In the genomic region with DNA sequence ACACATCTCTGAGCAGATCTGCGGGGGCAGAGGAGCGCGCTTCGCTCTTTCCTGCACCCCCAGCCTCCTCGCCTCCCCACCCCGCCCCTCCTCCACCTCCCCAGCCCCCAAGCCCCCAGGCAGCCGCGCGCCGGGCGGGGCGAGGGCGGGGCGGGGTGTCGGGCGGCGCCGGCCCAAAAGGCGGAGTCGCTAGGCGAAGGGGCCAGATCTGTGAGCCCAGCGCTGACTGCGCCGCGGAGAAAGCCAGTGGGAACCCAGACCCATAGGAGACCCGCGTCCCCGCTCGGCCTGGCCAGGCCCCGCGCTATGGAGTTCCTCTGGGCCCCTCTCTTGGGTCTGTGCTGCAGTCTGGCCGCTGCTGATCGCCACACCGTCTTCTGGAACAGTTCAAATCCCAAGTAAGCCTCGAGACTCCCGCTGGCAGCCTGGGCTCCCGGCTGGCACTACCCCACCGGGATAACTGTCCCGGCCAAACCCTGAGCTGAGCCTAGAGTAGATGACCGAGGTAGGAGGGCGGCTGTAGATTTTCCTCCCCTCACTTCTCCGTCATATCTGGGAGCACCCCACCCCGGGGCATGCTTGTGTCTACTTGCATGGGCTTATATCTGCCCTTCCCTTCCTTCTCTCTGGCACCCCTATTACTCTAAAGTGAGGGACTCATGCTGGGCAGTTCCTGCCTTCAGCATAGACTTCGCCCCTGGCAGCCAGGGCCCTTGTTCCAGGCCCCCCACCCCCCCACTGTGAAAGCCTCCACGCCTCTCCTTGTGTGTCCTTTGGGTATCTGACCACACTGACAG, we compare ENCODE assay signal across 1 cellular context.
TF ChIP-seq lines count a peak whose summit lies in the region.

A gene with protein sequence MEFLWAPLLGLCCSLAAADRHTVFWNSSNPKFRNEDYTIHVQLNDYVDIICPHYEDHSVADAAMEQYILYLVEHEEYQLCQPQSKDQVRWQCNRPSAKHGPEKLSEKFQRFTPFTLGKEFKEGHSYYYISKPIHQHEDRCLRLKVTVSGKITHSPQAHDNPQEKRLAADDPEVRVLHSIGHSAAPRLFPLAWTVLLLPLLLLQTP (plus strand): TSS at position 205 of the 797 bp plus-strand sequence. CDS start 102 bp downstream, at position 307.

TF ChIP-seq in K562, 482 proteins besides CTCF, POLR2A, EP300 and RAD21 (continued from another document and continues in another):
- TF ChIP-seq, protein P1, sequence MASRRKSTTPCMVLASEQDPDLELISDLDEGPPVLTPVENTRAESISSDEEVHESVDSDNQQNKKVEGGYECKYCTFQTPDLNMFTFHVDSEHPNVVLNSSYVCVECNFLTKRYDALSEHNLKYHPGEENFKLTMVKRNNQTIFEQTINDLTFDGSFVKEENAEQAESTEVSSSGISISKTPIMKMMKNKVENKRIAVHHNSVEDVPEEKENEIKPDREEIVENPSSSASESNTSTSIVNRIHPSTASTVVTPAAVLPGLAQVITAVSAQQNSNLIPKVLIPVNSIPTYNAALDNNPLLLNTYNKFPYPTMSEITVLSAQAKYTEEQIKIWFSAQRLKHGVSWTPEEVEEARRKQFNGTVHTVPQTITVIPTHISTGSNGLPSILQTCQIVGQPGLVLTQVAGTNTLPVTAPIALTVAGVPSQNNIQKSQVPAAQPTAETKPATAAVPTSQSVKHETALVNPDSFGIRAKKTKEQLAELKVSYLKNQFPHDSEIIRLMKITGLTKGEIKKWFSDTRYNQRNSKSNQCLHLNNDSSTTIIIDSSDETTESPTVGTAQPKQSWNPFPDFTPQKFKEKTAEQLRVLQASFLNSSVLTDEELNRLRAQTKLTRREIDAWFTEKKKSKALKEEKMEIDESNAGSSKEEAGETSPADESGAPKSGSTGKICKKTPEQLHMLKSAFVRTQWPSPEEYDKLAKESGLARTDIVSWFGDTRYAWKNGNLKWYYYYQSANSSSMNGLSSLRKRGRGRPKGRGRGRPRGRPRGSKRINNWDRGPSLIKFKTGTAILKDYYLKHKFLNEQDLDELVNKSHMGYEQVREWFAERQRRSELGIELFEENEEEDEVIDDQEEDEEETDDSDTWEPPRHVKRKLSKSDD (conservative IDR thresholded peaks at IDR 0.05; ENCODE audit: low read length) = no peak
- TF ChIP-seq NFYB (IDR thresholded peaks at IDR 0.05; ENCODE audit: extremely low read depth, insufficient read length) = no peak
- TF ChIP-seq ARHGAP35 (IDR thresholded peaks at IDR 0.05; ENCODE audit: partially characterized antibody) = no peak
- TF ChIP-seq YY1 (IDR thresholded peaks at IDR 0.05; ENCODE audit: borderline replicate concordance in 1 of 3, control insufficient read depth in 1 of 3, extremely low read depth in 1 of 3, insufficient read depth in 3 of 3, insufficient read length in 1 of 3, insufficient replicate concordance in 2 of 3, low read depth in 1 of 3, low read length in 2 of 3) = peak in 1 of 3 experiments; percentile 15
- no peak for TF ChIP-seq NELFE (IDR thresholded peaks at IDR 0.05; ENCODE audit: insufficient read depth, insufficient read length)
- no peak for TF ChIP-seq SETDB1 (IDR thresholded peaks at IDR 0.05; ENCODE audit: low read length)
- TF ChIP-seq, protein P2, sequence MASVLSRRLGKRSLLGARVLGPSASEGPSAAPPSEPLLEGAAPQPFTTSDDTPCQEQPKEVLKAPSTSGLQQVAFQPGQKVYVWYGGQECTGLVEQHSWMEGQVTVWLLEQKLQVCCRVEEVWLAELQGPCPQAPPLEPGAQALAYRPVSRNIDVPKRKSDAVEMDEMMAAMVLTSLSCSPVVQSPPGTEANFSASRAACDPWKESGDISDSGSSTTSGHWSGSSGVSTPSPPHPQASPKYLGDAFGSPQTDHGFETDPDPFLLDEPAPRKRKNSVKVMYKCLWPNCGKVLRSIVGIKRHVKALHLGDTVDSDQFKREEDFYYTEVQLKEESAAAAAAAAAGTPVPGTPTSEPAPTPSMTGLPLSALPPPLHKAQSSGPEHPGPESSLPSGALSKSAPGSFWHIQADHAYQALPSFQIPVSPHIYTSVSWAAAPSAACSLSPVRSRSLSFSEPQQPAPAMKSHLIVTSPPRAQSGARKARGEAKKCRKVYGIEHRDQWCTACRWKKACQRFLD (CRISPR knock-in tag; IDR thresholded peaks at IDR 0.05) = no peak
- TF ChIP-seq HMGN3 (IDR thresholded peaks at IDR 0.05; ENCODE audit: borderline replicate concordance, extremely low read depth, insufficient read length, low read depth, low read length) = peak; percentile 35
- TF ChIP-seq, protein P3, sequence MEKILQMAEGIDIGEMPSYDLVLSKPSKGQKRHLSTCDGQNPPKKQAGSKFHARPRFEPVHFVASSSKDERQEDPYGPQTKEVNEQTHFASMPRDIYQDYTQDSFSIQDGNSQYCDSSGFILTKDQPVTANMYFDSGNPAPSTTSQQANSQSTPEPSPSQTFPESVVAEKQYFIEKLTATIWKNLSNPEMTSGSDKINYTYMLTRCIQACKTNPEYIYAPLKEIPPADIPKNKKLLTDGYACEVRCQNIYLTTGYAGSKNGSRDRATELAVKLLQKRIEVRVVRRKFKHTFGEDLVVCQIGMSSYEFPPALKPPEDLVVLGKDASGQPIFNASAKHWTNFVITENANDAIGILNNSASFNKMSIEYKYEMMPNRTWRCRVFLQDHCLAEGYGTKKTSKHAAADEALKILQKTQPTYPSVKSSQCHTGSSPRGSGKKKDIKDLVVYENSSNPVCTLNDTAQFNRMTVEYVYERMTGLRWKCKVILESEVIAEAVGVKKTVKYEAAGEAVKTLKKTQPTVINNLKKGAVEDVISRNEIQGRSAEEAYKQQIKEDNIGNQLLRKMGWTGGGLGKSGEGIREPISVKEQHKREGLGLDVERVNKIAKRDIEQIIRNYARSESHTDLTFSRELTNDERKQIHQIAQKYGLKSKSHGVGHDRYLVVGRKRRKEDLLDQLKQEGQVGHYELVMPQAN (IDR thresholded peaks at IDR 0.05; ENCODE audit: borderline replicate concordance) = no peak
- no peak for TF ChIP-seq TCF3 (CRISPR knock-in tag; IDR thresholded peaks at IDR 0.05)
- no peak for TF ChIP-seq ZNF197 (CRISPR knock-in tag; IDR thresholded peaks at IDR 0.05; ENCODE audit: low read depth)
- TF ChIP-seq, protein P4, sequence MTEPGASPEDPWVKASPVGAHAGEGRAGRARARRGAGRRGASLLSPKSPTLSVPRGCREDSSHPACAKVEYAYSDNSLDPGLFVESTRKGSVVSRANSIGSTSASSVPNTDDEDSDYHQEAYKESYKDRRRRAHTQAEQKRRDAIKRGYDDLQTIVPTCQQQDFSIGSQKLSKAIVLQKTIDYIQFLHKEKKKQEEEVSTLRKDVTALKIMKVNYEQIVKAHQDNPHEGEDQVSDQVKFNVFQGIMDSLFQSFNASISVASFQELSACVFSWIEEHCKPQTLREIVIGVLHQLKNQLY (CRISPR knock-in tag; conservative IDR thresholded peaks at IDR 0.05) = no peak
- TF ChIP-seq, protein P5, sequence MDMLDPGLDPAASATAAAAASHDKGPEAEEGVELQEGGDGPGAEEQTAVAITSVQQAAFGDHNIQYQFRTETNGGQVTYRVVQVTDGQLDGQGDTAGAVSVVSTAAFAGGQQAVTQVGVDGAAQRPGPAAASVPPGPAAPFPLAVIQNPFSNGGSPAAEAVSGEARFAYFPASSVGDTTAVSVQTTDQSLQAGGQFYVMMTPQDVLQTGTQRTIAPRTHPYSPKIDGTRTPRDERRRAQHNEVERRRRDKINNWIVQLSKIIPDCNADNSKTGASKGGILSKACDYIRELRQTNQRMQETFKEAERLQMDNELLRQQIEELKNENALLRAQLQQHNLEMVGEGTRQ (CRISPR knock-in tag; IDR thresholded peaks at IDR 0.05) = no peak
- no peak for TF ChIP-seq CBX3 (IDR thresholded peaks at IDR 0.05; ENCODE audit: borderline replicate concordance in 1 of 2, low read length in 2 of 2)
- no peak for TF ChIP-seq SREBF2 (CRISPR knock-in tag; IDR thresholded peaks at IDR 0.05)
- TF ChIP-seq KAT7 (CRISPR knock-in tag; IDR thresholded peaks at IDR 0.05; ENCODE audit: borderline replicate concordance) = no peak
- no peak for TF ChIP-seq ZNF184 (CRISPR knock-in tag; IDR thresholded peaks at IDR 0.05)
- TF ChIP-seq CREM (IDR thresholded peaks at IDR 0.05; ENCODE audit: low read depth) = no peak
- TF ChIP-seq NR2C2 (CRISPR knock-in tag; IDR thresholded peaks at IDR 0.05) = no peak
- no peak for TF ChIP-seq NR2C2 (tag; IDR thresholded peaks at IDR 0.05)
- TF ChIP-seq KLF16 (IDR thresholded peaks at IDR 0.05) = no peak
- no peak for TF ChIP-seq SRSF3 (IDR thresholded peaks at IDR 0.05; ENCODE audit: insufficient read depth, low read length)
- no peak for TF ChIP-seq BMI1 (IDR thresholded peaks at IDR 0.05; ENCODE audit: low read length)
- no peak for TF ChIP-seq ARID1B (IDR thresholded peaks at IDR 0.05)
- TF ChIP-seq, protein P6, sequence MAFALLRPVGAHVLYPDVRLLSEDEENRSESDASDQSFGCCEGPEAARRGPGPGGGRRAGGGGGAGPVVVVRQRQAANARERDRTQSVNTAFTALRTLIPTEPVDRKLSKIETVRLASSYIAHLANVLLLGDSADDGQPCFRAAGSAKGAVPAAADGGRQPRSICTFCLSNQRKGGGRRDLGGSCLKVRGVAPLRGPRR (CRISPR knock-in tag; IDR thresholded peaks at IDR 0.05) = no peak
- TF ChIP-seq, protein P7, sequence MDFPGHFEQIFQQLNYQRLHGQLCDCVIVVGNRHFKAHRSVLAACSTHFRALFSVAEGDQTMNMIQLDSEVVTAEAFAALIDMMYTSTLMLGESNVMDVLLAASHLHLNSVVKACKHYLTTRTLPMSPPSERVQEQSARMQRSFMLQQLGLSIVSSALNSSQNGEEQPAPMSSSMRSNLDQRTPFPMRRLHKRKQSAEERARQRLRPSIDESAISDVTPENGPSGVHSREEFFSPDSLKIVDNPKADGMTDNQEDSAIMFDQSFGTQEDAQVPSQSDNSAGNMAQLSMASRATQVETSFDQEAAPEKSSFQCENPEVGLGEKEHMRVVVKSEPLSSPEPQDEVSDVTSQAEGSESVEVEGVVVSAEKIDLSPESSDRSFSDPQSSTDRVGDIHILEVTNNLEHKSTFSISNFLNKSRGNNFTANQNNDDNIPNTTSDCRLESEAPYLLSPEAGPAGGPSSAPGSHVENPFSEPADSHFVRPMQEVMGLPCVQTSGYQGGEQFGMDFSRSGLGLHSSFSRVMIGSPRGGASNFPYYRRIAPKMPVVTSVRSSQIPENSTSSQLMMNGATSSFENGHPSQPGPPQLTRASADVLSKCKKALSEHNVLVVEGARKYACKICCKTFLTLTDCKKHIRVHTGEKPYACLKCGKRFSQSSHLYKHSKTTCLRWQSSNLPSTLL (IDR thresholded peaks at IDR 0.05) = no peak
- TF ChIP-seq, protein P8, sequence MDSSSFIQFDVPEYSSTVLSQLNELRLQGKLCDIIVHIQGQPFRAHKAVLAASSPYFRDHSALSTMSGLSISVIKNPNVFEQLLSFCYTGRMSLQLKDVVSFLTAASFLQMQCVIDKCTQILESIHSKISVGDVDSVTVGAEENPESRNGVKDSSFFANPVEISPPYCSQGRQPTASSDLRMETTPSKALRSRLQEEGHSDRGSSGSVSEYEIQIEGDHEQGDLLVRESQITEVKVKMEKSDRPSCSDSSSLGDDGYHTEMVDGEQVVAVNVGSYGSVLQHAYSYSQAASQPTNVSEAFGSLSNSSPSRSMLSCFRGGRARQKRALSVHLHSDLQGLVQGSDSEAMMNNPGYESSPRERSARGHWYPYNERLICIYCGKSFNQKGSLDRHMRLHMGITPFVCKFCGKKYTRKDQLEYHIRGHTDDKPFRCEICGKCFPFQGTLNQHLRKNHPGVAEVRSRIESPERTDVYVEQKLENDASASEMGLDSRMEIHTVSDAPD (CRISPR knock-in tag; IDR thresholded peaks at IDR 0.05) = no peak
- TF ChIP-seq RCOR1 (IDR thresholded peaks at IDR 0.05; ENCODE audit: borderline replicate concordance in 1 of 2, low read depth in 2 of 2, low read length in 2 of 2) = no peak
- no peak for TF ChIP-seq RBM15 (IDR thresholded peaks at IDR 0.05; ENCODE audit: insufficient read depth, low read length)
- TF ChIP-seq MYC (IDR thresholded peaks at IDR 0.05; ENCODE audit: low read depth, low read length) = no peak
- TF ChIP-seq MYC (CRISPR knock-in tag; IDR thresholded peaks at IDR 0.05; ENCODE audit: borderline replicate concordance, low read depth) = 0 out of 2 replicates have a peak, but pooled peaks have one; percentile 30
- TF ChIP-seq TOE1 (IDR thresholded peaks at IDR 0.05; ENCODE audit: borderline replicate concordance) = no peak
- no peak for TF ChIP-seq TOE1 (CRISPR knock-in tag; IDR thresholded peaks at IDR 0.05; ENCODE audit: borderline replicate concordance, low read depth)
- peak; percentile 76 for TF ChIP-seq POLR2G (IDR thresholded peaks at IDR 0.05; ENCODE audit: low read depth, low read length)
- TF ChIP-seq, protein P9, sequence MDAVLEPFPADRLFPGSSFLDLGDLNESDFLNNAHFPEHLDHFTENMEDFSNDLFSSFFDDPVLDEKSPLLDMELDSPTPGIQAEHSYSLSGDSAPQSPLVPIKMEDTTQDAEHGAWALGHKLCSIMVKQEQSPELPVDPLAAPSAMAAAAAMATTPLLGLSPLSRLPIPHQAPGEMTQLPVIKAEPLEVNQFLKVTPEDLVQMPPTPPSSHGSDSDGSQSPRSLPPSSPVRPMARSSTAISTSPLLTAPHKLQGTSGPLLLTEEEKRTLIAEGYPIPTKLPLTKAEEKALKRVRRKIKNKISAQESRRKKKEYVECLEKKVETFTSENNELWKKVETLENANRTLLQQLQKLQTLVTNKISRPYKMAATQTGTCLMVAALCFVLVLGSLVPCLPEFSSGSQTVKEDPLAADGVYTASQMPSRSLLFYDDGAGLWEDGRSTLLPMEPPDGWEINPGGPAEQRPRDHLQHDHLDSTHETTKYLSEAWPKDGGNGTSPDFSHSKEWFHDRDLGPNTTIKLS (IDR thresholded peaks at IDR 0.05; ENCODE audit: borderline replicate concordance, low read depth) = no peak
- TF ChIP-seq DPF2 (IDR thresholded peaks at IDR 0.05) = no peak
- TF ChIP-seq, protein P10, sequence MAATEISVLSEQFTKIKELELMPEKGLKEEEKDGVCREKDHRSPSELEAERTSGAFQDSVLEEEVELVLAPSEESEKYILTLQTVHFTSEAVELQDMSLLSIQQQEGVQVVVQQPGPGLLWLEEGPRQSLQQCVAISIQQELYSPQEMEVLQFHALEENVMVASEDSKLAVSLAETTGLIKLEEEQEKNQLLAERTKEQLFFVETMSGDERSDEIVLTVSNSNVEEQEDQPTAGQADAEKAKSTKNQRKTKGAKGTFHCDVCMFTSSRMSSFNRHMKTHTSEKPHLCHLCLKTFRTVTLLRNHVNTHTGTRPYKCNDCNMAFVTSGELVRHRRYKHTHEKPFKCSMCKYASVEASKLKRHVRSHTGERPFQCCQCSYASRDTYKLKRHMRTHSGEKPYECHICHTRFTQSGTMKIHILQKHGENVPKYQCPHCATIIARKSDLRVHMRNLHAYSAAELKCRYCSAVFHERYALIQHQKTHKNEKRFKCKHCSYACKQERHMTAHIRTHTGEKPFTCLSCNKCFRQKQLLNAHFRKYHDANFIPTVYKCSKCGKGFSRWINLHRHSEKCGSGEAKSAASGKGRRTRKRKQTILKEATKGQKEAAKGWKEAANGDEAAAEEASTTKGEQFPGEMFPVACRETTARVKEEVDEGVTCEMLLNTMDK (IDR thresholded peaks at IDR 0.05; ENCODE audit: borderline replicate concordance, insufficient read depth, low read depth, low read length, poor library complexity, severe bottlenecking) = no peak
- no peak for TF ChIP-seq ZNF124 (CRISPR knock-in tag; IDR thresholded peaks at IDR 0.05)
- no peak for TF ChIP-seq ZNF57 (CRISPR knock-in tag; IDR thresholded peaks at IDR 0.05)
- TF ChIP-seq, protein P11, sequence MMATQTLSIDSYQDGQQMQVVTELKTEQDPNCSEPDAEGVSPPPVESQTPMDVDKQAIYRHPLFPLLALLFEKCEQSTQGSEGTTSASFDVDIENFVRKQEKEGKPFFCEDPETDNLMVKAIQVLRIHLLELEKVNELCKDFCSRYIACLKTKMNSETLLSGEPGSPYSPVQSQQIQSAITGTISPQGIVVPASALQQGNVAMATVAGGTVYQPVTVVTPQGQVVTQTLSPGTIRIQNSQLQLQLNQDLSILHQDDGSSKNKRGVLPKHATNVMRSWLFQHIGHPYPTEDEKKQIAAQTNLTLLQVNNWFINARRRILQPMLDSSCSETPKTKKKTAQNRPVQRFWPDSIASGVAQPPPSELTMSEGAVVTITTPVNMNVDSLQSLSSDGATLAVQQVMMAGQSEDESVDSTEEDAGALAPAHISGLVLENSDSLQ (IDR thresholded peaks at IDR 0.05) = no peak
- no peak for TF ChIP-seq SAFB (IDR thresholded peaks at IDR 0.05; ENCODE audit: borderline replicate concordance, low read depth, low read length)
- no peak for TF ChIP-seq ZNF695 (CRISPR knock-in tag; IDR thresholded peaks at IDR 0.05)
